1 cellular context compared by ENCODE assay signal in the genomic region with DNA sequence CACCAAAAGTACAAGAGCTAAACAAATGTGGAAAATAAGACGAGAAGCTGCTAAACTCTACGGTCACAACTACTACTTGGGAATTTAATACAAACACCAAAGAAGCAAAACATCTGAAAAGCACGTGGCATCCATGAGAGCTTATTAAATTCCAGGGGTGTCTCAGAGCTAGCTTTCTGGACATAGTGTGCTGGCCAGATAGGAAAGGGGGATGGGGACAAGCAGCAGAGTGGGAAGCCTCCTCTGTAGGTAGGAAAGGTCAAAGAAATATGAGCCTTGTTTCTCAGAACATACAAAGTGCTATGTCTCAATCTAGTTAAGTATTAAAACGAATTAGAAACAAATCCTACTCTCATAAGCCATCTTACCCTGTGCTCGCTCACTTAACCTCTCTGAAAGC.
TF ChIP-seq lines count a peak whose summit lies in the region.

No MANE protein-coding gene starts in this region.

TF ChIP-seq in GM23338, 12 proteins besides CTCF, POLR2A, EP300 and RAD21 (continued from another document):
- TF ChIP-seq, protein P1, sequence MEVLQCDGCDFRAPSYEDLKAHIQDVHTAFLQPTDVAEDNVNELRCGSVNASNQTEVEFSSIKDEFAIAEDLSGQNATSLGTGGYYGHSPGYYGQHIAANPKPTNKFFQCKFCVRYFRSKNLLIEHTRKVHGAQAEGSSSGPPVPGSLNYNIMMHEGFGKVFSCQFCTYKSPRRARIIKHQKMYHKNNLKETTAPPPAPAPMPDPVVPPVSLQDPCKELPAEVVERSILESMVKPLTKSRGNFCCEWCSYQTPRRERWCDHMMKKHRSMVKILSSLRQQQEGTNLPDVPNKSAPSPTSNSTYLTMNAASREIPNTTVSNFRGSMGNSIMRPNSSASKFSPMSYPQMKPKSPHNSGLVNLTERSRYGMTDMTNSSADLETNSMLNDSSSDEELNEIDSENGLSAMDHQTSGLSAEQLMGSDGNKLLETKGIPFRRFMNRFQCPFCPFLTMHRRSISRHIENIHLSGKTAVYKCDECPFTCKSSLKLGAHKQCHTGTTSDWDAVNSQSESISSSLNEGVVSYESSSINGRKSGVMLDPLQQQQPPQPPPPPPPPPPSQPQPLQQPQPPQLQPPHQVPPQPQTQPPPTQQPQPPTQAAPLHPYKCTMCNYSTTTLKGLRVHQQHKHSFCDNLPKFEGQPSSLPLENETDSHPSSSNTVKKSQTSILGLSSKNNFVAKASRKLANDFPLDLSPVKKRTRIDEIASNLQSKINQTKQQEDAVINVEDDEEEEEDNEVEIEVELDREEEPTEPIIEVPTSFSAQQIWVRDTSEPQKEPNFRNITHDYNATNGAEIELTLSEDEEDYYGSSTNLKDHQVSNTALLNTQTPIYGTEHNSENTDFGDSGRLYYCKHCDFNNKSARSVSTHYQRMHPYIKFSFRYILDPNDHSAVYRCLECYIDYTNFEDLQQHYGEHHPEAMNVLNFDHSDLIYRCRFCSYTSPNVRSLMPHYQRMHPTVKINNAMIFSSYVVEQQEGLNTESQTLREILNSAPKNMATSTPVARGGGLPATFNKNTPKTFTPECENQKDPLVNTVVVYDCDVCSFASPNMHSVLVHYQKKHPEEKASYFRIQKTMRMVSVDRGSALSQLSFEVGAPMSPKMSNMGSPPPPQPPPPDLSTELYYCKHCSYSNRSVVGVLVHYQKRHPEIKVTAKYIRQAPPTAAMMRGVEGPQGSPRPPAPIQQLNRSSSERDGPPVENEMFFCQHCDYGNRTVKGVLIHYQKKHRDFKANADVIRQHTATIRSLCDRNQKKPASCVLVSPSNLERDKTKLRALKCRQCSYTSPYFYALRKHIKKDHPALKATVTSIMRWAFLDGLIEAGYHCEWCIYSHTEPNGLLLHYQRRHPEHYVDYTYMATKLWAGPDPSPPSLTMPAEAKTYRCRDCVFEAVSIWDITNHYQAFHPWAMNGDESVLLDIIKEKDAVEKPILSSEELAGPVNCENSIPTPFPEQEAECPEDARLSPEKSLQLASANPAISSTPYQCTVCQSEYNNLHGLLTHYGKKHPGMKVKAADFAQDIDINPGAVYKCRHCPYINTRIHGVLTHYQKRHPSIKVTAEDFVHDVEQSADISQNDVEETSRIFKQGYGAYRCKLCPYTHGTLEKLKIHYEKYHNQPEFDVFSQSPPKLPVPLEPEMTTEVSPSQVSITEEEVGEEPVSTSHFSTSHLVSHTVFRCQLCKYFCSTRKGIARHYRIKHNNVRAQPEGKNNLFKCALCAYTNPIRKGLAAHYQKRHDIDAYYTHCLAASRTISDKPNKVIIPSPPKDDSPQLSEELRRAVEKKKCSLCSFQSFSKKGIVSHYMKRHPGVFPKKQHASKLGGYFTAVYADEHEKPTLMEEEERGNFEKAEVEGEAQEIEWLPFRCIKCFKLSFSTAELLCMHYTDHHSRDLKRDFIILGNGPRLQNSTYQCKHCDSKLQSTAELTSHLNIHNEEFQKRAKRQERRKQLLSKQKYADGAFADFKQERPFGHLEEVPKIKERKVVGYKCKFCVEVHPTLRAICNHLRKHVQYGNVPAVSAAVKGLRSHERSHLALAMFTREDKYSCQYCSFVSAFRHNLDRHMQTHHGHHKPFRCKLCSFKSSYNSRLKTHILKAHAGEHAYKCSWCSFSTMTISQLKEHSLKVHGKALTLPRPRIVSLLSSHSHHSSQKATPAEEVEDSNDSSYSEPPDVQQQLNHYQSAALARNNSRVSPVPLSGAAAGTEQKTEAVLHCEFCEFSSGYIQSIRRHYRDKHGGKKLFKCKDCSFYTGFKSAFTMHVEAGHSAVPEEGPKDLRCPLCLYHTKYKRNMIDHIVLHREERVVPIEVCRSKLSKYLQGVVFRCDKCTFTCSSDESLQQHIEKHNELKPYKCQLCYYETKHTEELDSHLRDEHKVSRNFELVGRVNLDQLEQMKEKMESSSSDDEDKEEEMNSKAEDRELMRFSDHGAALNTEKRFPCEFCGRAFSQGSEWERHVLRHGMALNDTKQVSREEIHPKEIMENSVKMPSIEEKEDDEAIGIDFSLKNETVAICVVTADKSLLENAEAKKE (CRISPR knock-in tag; IDR thresholded peaks at IDR 0.05) = no peak
- TF ChIP-seq POLR2AphosphoS5 (IDR thresholded peaks at IDR 0.05; ENCODE audit: low read depth) (no peak), ZNF331 (CRISPR knock-in tag; IDR thresholded peaks at IDR 0.05; ENCODE audit: low read depth) (no peak)
TF ChIP-seq in GM23338: peak in this region for 0.
